In the genomic region with DNA sequence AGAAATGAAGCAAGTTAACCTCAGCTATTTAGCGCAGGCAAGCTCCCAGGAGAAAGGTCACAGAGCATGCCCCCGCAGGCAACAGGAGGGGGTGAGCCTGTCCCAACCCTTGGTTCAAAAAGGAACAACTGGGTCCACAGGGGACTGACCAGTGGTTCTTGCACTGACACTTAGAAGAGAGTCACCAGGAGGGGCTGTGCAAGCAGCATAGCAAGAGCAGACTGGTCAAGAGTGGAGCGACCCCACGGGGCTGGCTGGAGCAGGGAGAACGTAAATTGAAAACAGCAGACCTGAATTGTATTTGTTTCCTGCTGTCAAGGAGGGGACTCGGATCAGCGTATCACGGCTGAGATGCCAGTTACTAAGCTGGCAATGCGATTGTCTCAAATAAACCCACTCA, we compare ENCODE assay signal across 16 cellular contexts. TPM values are rescaled to one million over a fixed set of nuclear protein-coding genes. Genes with fewer than 3 reads are reported as not detected.
DNase-seq lines count a peak whose midpoint lies in the region; ATAC-seq and TF ChIP-seq lines count a peak whose summit lies in the region.
"Had no signal": no experiment of that assay in that cellular context is flagged by ENCODE, and none has a peak within 500 bp of the region (broad histone marks: within the 10 kb centered on the region; RNA-seq: fewer than 3 reads in every experiment).

No MANE protein-coding gene starts in this region.

- H2AK5ac ChIP-seq in H9 (ENCODE audit: insufficient read length, low read length): no peak overlapping the region

- no peak overlapping the region for H3K56ac ChIP-seq in H9 (ENCODE audit: insufficient read length, low read depth, low read length)

- no peaks in the 10 kb centered on the region for H3K79me2 ChIP-seq in H9 (ENCODE audit: insufficient read depth, low read length)

- no peak overlapping the region for H2AFZ ChIP-seq in H9 (ENCODE audit: low read length)

- H3K4me3 Mint-ChIP-seq in H9 (no peak overlapping the region), osteocyte (ENCODE audit: unreplicated experiment) (no peak overlapping the region)
- H3K4me3 Mint-ChIP-seq: B cell; CD8-positive, alpha-beta T cell; IgD-negative memory B cell had no signal

- no CpG with 5 or more reads among the region's 9 CpGs for WGBS in H9 (ENCODE audit: extremely low coverage, insufficient read length, low lambda C conversion rate)

- H3K27ac Mint-ChIP-seq in H9 (no peak overlapping the region), osteocyte (ENCODE audit: unreplicated experiment) (no peak overlapping the region)
- H3K27ac Mint-ChIP-seq: B cell; CD8-positive, alpha-beta T cell; IgD-negative memory B cell had no signal

- no peak overlapping the region for H3K27ac ChIP-seq in H9 (ENCODE audit: insufficient read length, low read depth, low read length)
- H3K27ac ChIP-seq: BLaER1 treated with 17β-estradiol and CSF1 and Interleukin-3, amounts not matched to agents 10 nM and 100 nM had no signal

- no peak overlapping the region for H3K23ac ChIP-seq in H9 (ENCODE audit: insufficient read length, low read depth, low read length)

- H4K20me1 ChIP-seq in H9 (ENCODE audit: control insufficient read depth, insufficient read depth, insufficient read length): no peaks in the 10 kb centered on the region
- H4K20me1 ChIP-seq: BLaER1 treated with 17β-estradiol and CSF1 and Interleukin-3, amounts not matched to agents 10 nM and 100 nM had no signal

- no peaks in the 10 kb centered on the region; a peak in 1 of 5 replicates for H3K9me3 Mint-ChIP-seq in H9
- H3K9me3 Mint-ChIP-seq in osteocyte (ENCODE audit: unreplicated experiment): no peaks in the 10 kb centered on the region
- H3K9me3 Mint-ChIP-seq: CD8-positive, alpha-beta T cell; IgD-negative memory B cell had no signal

- peaks cover 4% of the 10 kb centered on the region for H3K27me3 Mint-ChIP-seq in H9 (ENCODE audit: low read depth)
- H3K27me3 Mint-ChIP-seq in osteocyte (ENCODE audit: unreplicated experiment): peaks cover 27% of the 10 kb centered on the region

- H2BK12ac ChIP-seq in H9 (ENCODE audit: insufficient read length, low read depth, low read length): no peak overlapping the region

- no peak for DNase-seq in H9
- DNase-seq in ecto neural progenitor cell (ENCODE audit: low spot score): peak; percentile 52
- peak; percentile 5 for DNase-seq in left kidney (ENCODE audit: low read depth, low spot score)
- DNase-seq in osteocyte (ENCODE audit: extremely low spot score, unreplicated experiment): peak; percentile 73
- DNase-seq in NCI-H524 (lab: John Stamatoyannopoulos, UW): no peak
- DNase-seq in SW 1271 (lab: John Stamatoyannopoulos, UW): no peak
- DNase-seq: Calu3; CD8-positive, alpha-beta T cell; GOT3; H7 had no signal

- no peak overlapping the region for H3T11ph ChIP-seq in H9 (ENCODE audit: low read length)

- ATAC-seq in GM21717 (IDR thresholded peaks at IDR 0.05; ENCODE audit: unreplicated experiment): no peak
- ATAC-seq: CD8-positive, alpha-beta T cell; HepG2 had no signal

- H2BK120ac ChIP-seq in H9 (ENCODE audit: low read depth, low read length, poor library complexity, severe bottlenecking): no peak overlapping the region

- no peak overlapping the region for H3K9ac ChIP-seq in H9 (ENCODE audit: extremely low read depth, insufficient read length, low read length)
- H3K9ac ChIP-seq: BLaER1 treated with 17β-estradiol and CSF1 and Interleukin-3, amounts not matched to agents 10 nM and 100 nM had no signal

- H3K27me3 ChIP-seq in H9 (ENCODE audit: insufficient read depth, low read length): no peaks in the 10 kb centered on the region
- H3K27me3 ChIP-seq: BLaER1 treated with 17β-estradiol and CSF1 and Interleukin-3, amounts not matched to agents 10 nM and 100 nM had no signal

- no peak overlapping the region for H3K4ac ChIP-seq in H9 (ENCODE audit: low read depth, low read length)

- H4K91ac ChIP-seq in H9 (ENCODE audit: insufficient read length, low read depth, low read length): no peak overlapping the region

- no peak for TF ChIP-seq CTCF in H9 (conservative IDR thresholded peaks at IDR 0.05)
- no peak for TF ChIP-seq CTCF in osteocyte (IDR thresholded peaks at IDR 0.05)

- H2BK5ac ChIP-seq in H9 (ENCODE audit: insufficient read length, low read length): no peak overlapping the region

- H2BK20ac ChIP-seq in H9 (ENCODE audit: low read depth, low read length, poor library complexity, severe bottlenecking): no peak overlapping the region

- H2BK15ac ChIP-seq in H9 (ENCODE audit: low read depth, low read length): no peak overlapping the region

- H3K4me1 ChIP-seq in H9 (ENCODE audit: insufficient read depth, low read length): no peaks in the 10 kb centered on the region
- H3K4me1 ChIP-seq: BLaER1 treated with 17β-estradiol and CSF1 and Interleukin-3, amounts not matched to agents 10 nM and 100 nM had no signal

- H3K18ac ChIP-seq in H9 (ENCODE audit: insufficient read length, low read depth, low read length): no peak overlapping the region

- H3K4me1 Mint-ChIP-seq in H9: peaks cover 0 to 3% of the 10 kb centered on the region in 2 experiments; a peak in 1 of 4 replicates
- peaks cover 1% of the 10 kb centered on the region for H3K4me1 Mint-ChIP-seq in osteocyte (ENCODE audit: unreplicated experiment)
- H3K4me1 Mint-ChIP-seq: B cell had no signal

- no peak overlapping the region for H4K8ac ChIP-seq in H9 (replicated peaks; ENCODE audit: insufficient read length, low read depth, low read length)

- H3K23me2 ChIP-seq in H9 (ENCODE audit: insufficient read length, low read depth, low read length, poor library complexity, severe bottlenecking): no peaks in the 10 kb centered on the region

- no peaks in the 10 kb centered on the region for H3K36me3 Mint-ChIP-seq in H9 (ENCODE audit: insufficient read depth in 1 of 3, low read depth in 3 of 3)
- no peaks in the 10 kb centered on the region for H3K36me3 Mint-ChIP-seq in osteocyte (ENCODE audit: unreplicated experiment)
- H3K36me3 Mint-ChIP-seq: CD8-positive, alpha-beta T cell had no signal

- H3K14ac ChIP-seq in H9 (ENCODE audit: insufficient read depth, low read length): peak overlapping the region; percentile 45; the same call in 1 of the 2 replicates

- no peak overlapping the region for H4K5ac ChIP-seq in H9 (ENCODE audit: insufficient read length, low read depth, low read length)

- no peaks in the 10 kb centered on the region for H3K79me1 ChIP-seq in H9 (ENCODE audit: insufficient read depth, low read depth, low read length, poor library complexity, severe bottlenecking)

- no peak overlapping the region for H3K4me2 ChIP-seq in H9 (ENCODE audit: insufficient read depth, insufficient read length, low read length)
- H3K4me2 ChIP-seq: BLaER1 treated with 17β-estradiol and CSF1 and Interleukin-3, amounts not matched to agents 10 nM and 100 nM had no signal

- H3K9me3 ChIP-seq in H9 (ENCODE audit: control insufficient read depth, low read depth, low read length): no peaks in the 10 kb centered on the region
- H3K9me3 ChIP-seq: BLaER1 treated with 17β-estradiol and CSF1 and Interleukin-3, amounts not matched to agents 10 nM and 100 nM had no signal

RNA-seq across cellular contexts. Expression of gene GABRR1, which starts 32.8 kb away (rescaled TPM):
- total RNA-seq in H9 (2021) (0.26 and 0.33 TPM in 2 replicates), osteocyte (not detected in 2 replicates)
- total RNA-seq: A172; B cell; Calu3; CD8-positive, alpha-beta T cell; HepG2 had no signal

RNA-seq across cellular contexts. Expression of gene PM20D2, which starts 38.5 kb away (rescaled TPM):
- total RNA-seq in H9 (2021) (8.3 and 8.4 TPM in 2 replicates), osteocyte (7.9 and 9.2 TPM in 2 replicates)

Comparison
In these comparisons a context has a peak if more than half of its experiments do, and no peak if none do; other contexts are left out.
1. DNase-seq: peak in ecto neural progenitor cell (single experiment), left kidney (single experiment) and osteocyte (single experiment); none in H9 (single experiment), NCI-H524 (0 of 2) and SW 1271 (0 of 2).